ENCODE assay signal across 29 cellular contexts in genomic region chr22:33130473-33130872, GRCh38.
"Had no signal": no experiment of that assay in that cellular context is flagged by ENCODE, and none has a peak within 500 bp of the region (broad histone marks: within the 10 kb centered on the region; RNA-seq: fewer than 3 reads in every experiment).

No MANE protein-coding gene starts in this region.

- H3K4me1 ChIP-seq: esophagus squamous epithelium, heart right ventricle, prostate gland, right atrium auricular region, sigmoid colon, stomach, tibial artery had no signal

- H3K36me3 ChIP-seq: esophagus squamous epithelium, heart right ventricle, neutrophil, prostate gland, right atrium auricular region, sigmoid colon, stomach, tibial artery had no signal

- H3K36me3 Mint-ChIP-seq: immature natural killer cell; mesothelial cell of epicardium; naive B cell; natural killer cell treated with Interleukin-12 subunit alpha and Interleukin-12 subunit beta and Interleukin-15 and Interleukin-18, amount 100 ng/mL, for 72 hours; stimulated activated effector memory CD8-positive, alpha-beta T cell treated with anti-CD3 and anti-CD28 coated beads, Interleukin-12 subunit alpha, Interleukin-12 subunit beta, amount 100 ng/mL, for 72 hours; type B pancreatic cell had no signal

- DNase-seq: dorsolateral prefrontal cortex; effector CD8-positive, alpha-beta T cell; erythroblast; esophagus squamous epithelium; foreskin melanocyte; glutamatergic neuron; heart right ventricle; hypothalamus; immature natural killer cell; islet precursor cell; kidney glomerular epithelial cell; left colon; mesenchymal stem cell; mucosa of descending colon; naive B cell; sigmoid colon; stimulated activated CD4-positive, alpha-beta T cell treated with anti-CD3 and anti-CD28 coated beads, Interleukin-2, amount 100 ng/mL, for 24 hours; stimulated activated CD4-positive, alpha-beta T cell treated with anti-CD3 and anti-CD28 coated beads, Interleukin-4, amount 100 ng/mL, for 24 hours; stimulated activated naive CD4-positive, alpha-beta T cell treated with Interleukin-2 at 50 U/mL for 16 hours; stomach; tibial artery had no signal

- H3K27me3 ChIP-seq: neutrophil, right atrium auricular region, sigmoid colon, tibial artery had no signal

- H3K4me1 Mint-ChIP-seq: immature natural killer cell; mesothelial cell of epicardium; neural crest cell; stimulated activated effector memory CD8-positive, alpha-beta T cell treated with anti-CD3 and anti-CD28 coated beads, Interleukin-12 subunit alpha, Interleukin-12 subunit beta, amount 100 ng/mL, for 72 hours had no signal

- H3K27ac Mint-ChIP-seq: immature natural killer cell; mesothelial cell of epicardium; natural killer cell treated with Interleukin-12 subunit alpha and Interleukin-12 subunit beta and Interleukin-15 and Interleukin-18, amount 100 ng/mL, for 72 hours; stimulated activated effector memory CD8-positive, alpha-beta T cell treated with anti-CD3 and anti-CD28 coated beads, Interleukin-12 subunit alpha, Interleukin-12 subunit beta, amount 100 ng/mL, for 72 hours; type B pancreatic cell had no signal

- H3K9me3 Mint-ChIP-seq: mesothelial cell of epicardium; natural killer cell treated with Interleukin-12 subunit alpha and Interleukin-12 subunit beta and Interleukin-15 and Interleukin-18, amount 100 ng/mL, for 72 hours; stimulated activated effector memory CD8-positive, alpha-beta T cell treated with anti-CD3 and anti-CD28 coated beads, Interleukin-12 subunit alpha, Interleukin-12 subunit beta, amount 100 ng/mL, for 72 hours; type B pancreatic cell had no signal

- H3K4me3 ChIP-seq: dorsolateral prefrontal cortex, esophagus squamous epithelium, heart right ventricle, mucosa of descending colon, prostate gland, right atrium auricular region, sigmoid colon, stomach, tibial artery had no signal

- H3K9me3 ChIP-seq: esophagus squamous epithelium, mucosa of descending colon, neutrophil, prostate gland, right atrium auricular region, sigmoid colon, stomach, tibial artery had no signal

- ATAC-seq: heart right ventricle; left colon; mucosa of descending colon; natural killer cell treated with Interleukin-12 subunit alpha and Interleukin-12 subunit beta and Interleukin-15 and Interleukin-18, amount 100 ng/mL, for 72 hours; stimulated activated effector memory CD8-positive, alpha-beta T cell treated with anti-CD3 and anti-CD28 coated beads, Interleukin-12 subunit alpha, Interleukin-12 subunit beta, amount 100 ng/mL, for 72 hours had no signal

- H3K27ac ChIP-seq: dorsolateral prefrontal cortex, esophagus squamous epithelium, heart right ventricle, neutrophil, prostate gland, right atrium auricular region, sigmoid colon, stomach, tibial artery had no signal

- H3K4me3 Mint-ChIP-seq: immature natural killer cell; mesothelial cell of epicardium; natural killer cell treated with Interleukin-12 subunit alpha and Interleukin-12 subunit beta and Interleukin-15 and Interleukin-18, amount 100 ng/mL, for 72 hours; neural crest cell; stimulated activated effector memory CD8-positive, alpha-beta T cell treated with anti-CD3 and anti-CD28 coated beads, Interleukin-12 subunit alpha, Interleukin-12 subunit beta, amount 100 ng/mL, for 72 hours; type B pancreatic cell had no signal
